In the genomic region with DNA sequence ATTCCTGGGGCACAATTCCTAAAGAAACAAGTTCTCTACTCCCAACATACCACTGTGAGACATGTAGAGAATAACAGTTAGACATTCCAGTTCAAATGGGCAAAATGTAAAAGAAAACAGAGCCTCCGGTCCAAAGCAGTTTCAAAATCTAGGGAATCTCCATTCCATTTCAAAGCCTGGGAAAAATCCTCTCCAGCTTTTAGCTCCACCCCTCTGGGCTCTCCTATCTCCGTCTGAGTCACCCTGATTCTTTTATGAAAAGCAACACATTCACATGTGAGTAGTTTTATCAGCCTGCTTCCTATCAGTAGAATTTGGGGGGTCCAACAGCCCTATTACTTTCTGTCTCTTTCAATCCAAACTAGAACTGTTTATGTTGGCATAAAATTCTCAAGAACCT, we compare ENCODE assay signal across 10 cellular contexts. TPM values are rescaled to one million over a fixed set of nuclear protein-coding genes. Genes with fewer than 3 reads are reported as not detected.
A peak's percentile ranks its signal among the peaks of the same experiment; 100 is the strongest.
DNase-seq lines count a peak whose midpoint lies in the region; ATAC-seq and TF ChIP-seq lines count a peak whose summit lies in the region.
"Had no signal": no experiment of that assay in that cellular context is flagged by ENCODE, and none has a peak within 500 bp of the region (broad histone marks: within the 10 kb centered on the region; RNA-seq: fewer than 3 reads in every experiment).

No MANE protein-coding gene starts in this region.

- no peak for TF ChIP-seq CTCF in gastrocnemius medialis (IDR thresholded peaks at IDR 0.05 in 4 of 5, conservative IDR thresholded peaks at IDR 0.05 in 1 of 5)

- H3K36me3 ChIP-seq in gastrocnemius medialis (no peaks in the 10 kb centered on the region), MG63 (peaks cover 42% of the 10 kb centered on the region)
- no peaks in the 10 kb centered on the region for H3K36me3 ChIP-seq in effector memory CD4-positive, alpha-beta T cell (ENCODE audit: control insufficient read depth, insufficient read depth, low read length)

- no peak overlapping the region for H3K4me3 ChIP-seq in gastrocnemius medialis
- H3K4me3 ChIP-seq in effector memory CD4-positive, alpha-beta T cell (ENCODE audit: insufficient read depth, low read depth, low read length, poor library complexity, severe bottlenecking): no peak overlapping the region
- H3K4me3 ChIP-seq in MG63: no peak overlapping the region

- H3K27me3 ChIP-seq in gastrocnemius medialis (no peaks in the 10 kb centered on the region), MG63 (no peaks in the 10 kb centered on the region)
- no peaks in the 10 kb centered on the region for H3K27me3 ChIP-seq in effector memory CD4-positive, alpha-beta T cell (replicated peaks; ENCODE audit: control insufficient read depth, insufficient read depth, low read length, poor library complexity, severe bottlenecking)

- ATAC-seq in gastrocnemius medialis: no peak

- intact Hi-C loops in gastrocnemius medialis (cut with DNase I; ENCODE audit: low total_unique reads): loop anchor here (5.0 to 10.0 kb wide), 4 partner anchors 112 to 575 kb away; a partner anchor contains a TSS

- in situ Hi-C loops in gastrocnemius medialis (cut with MboI; ENCODE audit: low sequenced_read_pairs in 4 of 4): loop anchor here in 1 of 4 donors (10.0 kb wide), 1 partner anchor 115 kb away; a partner anchor contains a TSS

- TF ChIP-seq POLR2A in gastrocnemius medialis (IDR thresholded peaks at IDR 0.05): no peak

- H3K9me3 ChIP-seq in gastrocnemius medialis: no peaks in the 10 kb centered on the region
- H3K9me3 ChIP-seq in effector memory CD4-positive, alpha-beta T cell (ENCODE audit: control insufficient read depth, low read length): no peaks in the 10 kb centered on the region
- peaks cover 16% of the 10 kb centered on the region for H3K9me3 ChIP-seq in MG63

- H3K27ac ChIP-seq in gastrocnemius medialis: peak overlapping the region in 3 of 4 donors; percentile 7 to 30 (median 19)
- no peak overlapping the region for H3K27ac ChIP-seq in effector memory CD4-positive, alpha-beta T cell (ENCODE audit: insufficient read depth, low read length, poor library complexity, severe bottlenecking)

- DNase-seq in GM03348 (ENCODE audit: low spot score) (peak; percentile 47), RKO (ENCODE audit: low spot score) (peak; percentile 79), fibroblast of peridontal ligament (ENCODE audit: extremely low read depth) (peak; percentile 54), gastrocnemius medialis (no peak), NCI-H446 (lab: John Stamatoyannopoulos, UW) (no peak), MG63 (no peak), NCI-H128 (lab: John Stamatoyannopoulos, UW; ENCODE audit: unreplicated experiment) (no peak)
- no peak for DNase-seq in effector memory CD4-positive, alpha-beta T cell
- DNase-seq: activated T-cell treated with anti-CD3 and anti-CD28 coated beads, Interleukin-2, amount 50 U/mL, for 1 hour; NCI-H2081 had no signal

- H3K4me1 ChIP-seq in gastrocnemius medialis: peaks cover 46 to 57% of the 10 kb centered on the region in 2 donors
- H3K4me1 ChIP-seq in effector memory CD4-positive, alpha-beta T cell (ENCODE audit: control insufficient read depth, insufficient read depth, low read length, poor library complexity, severe bottlenecking): peaks cover 7% of the 10 kb centered on the region

RNA-seq across cellular contexts. Expression of a gene that starts 3.7 kb away (rescaled TPM):
- total RNA-seq in gastrocnemius medialis: 100 to 1,000 TPM; 108 to 180 (median 157) TPM
- 110 and 119 TPM in 2 replicates for total RNA-seq in MG63 (2014; rRNA removed; shearing (Covaris generic); ENCODE audit: low replicate concordance)

Comparison
In these comparisons a context has a peak if more than half of its experiments do, and no peak if none do; other contexts are left out.
1. DNase-seq: peak in GM03348 (single experiment), RKO (single experiment) and fibroblast of peridontal ligament (single experiment); none in gastrocnemius medialis (0 of 2), NCI-H446 (0 of 2), effector memory CD4-positive, alpha-beta T cell (0 of 3), MG63 (single experiment) and NCI-H128 (single experiment).